Comparison of ENCODE assay signal across 35 cellular contexts in the genomic region with DNA sequence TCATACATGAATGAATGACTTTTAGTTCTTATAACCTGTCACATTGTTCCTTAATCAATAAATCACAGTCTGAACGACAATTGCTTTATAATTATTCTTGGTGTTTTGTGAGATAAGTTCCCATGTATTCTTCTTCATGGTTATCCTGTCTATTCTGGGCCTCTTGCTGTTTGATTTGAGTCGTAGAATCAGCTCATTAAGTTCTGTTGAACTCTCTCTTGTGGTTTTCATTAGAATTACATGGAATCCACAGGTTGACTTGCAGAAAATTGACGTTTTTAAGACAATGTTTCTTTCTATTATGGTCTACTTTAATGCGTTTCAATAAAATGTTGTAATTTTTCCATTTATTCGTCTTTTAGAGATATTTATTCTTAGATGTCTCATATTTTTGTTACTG. TPM values are rescaled to one million over a fixed set of nuclear protein-coding genes. Genes with fewer than 3 reads are reported as not detected.
"Had no signal": no experiment of that assay in that cellular context is flagged by ENCODE, and none has a peak within 500 bp of the region (broad histone marks: within the 10 kb centered on the region; RNA-seq: fewer than 3 reads in every experiment).

No MANE protein-coding gene starts in this region.

- H3K9me3 Mint-ChIP-seq: activated B cell treated with CpG ODN at 0.5 μM for 24 hours; activated CD4-positive, alpha-beta memory T cell treated with anti-CD3 and anti-CD28 coated beads for 36 hours; activated naive CD4-positive, alpha-beta T cell treated with anti-CD3 and anti-CD28 coated beads for 36 hours; activated naive CD4-positive, alpha-beta T cell treated with anti-CD3 and anti-CD28 coated beads, Interleukin-2, amount 50 U/mL, for 72 hours; activated T-cell treated with anti-CD3 and anti-CD28 coated beads, Interleukin-2, amount 50 U/mL, for 4 hours; activated T-helper 1 cell treated with anti-CD3 and anti-CD28 coated beads, Interleukin-12 subunit alpha, Interleukin-12 subunit beta, Interleukin-2, Interleukin-4 antibody, amounts not matched to agents 30 ng/mL and 10 ng/mL and 1 ng/mL, durations not matched to agents 14 hours and 24 hours and 36 hours; T-helper 1 cell treated with Interleukin-12 subunit alpha and Interleukin-12 subunit beta and Interleukin-4 antibody, amounts not matched to agents 30 μg/mL and 1 μg/mL, for 36 hours; T-helper 2 cell treated with Interferon-gamma antibody and Interleukin-4, amounts not matched to agents 5 μg/mL and 100 μg/mL, for 36 hours had no signal

- DNase-seq: activated B cell treated with CpG ODN at 0.5 μM for 24 hours; activated CD4-positive, alpha-beta memory T cell treated with anti-CD3 and anti-CD28 coated beads for 36 hours; activated CD4-positive, alpha-beta T cell treated with anti-CD3 and anti-CD28 coated beads for 4 hours; activated CD4-positive, alpha-beta T cell treated with anti-CD3 and anti-CD28 coated beads, Interleukin-2, amount 50 U/mL, for 1 hour; activated CD4-positive, CD25-positive, alpha-beta regulatory T cell treated with anti-CD3 and anti-CD28 coated beads, Interleukin-2, amount 50 U/mL, for 72 hours; activated CD8-positive, alpha-beta memory T cell treated with anti-CD3 and anti-CD28 coated beads, Interleukin-2, amount 50 U/mL, for 4 hours; activated gamma-delta T cell treated with Interleukin-2 at 50 U/mL for 16 hours; activated naive CD4-positive, alpha-beta T cell treated with anti-CD3 and anti-CD28 coated beads for 36 hours; activated T-cell treated with anti-CD3 and anti-CD28 coated beads for 4 hours; activated T-cell treated with anti-CD3 and anti-CD28 coated beads, Interleukin-2, amount 50 U/mL, for 4 hours; adrenal gland; body of pancreas; caudate nucleus; cerebellar nuclear complex; NCI-H1092; NCI-H1436 treated with DMSO at 0.1 percent for 48 hours; NCI-H1694 treated with DMSO at 0.1 percent for 48 hours; NCI-H2029 treated with DMSO at 0.1 percent for 48 hours; NCI-H226; NCI-H446 treated with DMSO at 0.1 percent for 48 hours; NCI-H524 treated with DMSO at 0.1 percent for 48 hours; NK-92 treated with Interleukin-12 subunit alpha and Interleukin-12 subunit beta, amount 100 ng/mL, for 24 hours; PC-3; Peyer's patch; RPMI8226; SHP77 treated with DMSO at 0.1 percent for 48 hours; SK-N-SH had no signal

- H3K27ac Mint-ChIP-seq: activated B cell treated with CpG ODN at 0.5 μM for 24 hours; activated CD4-positive, alpha-beta memory T cell treated with anti-CD3 and anti-CD28 coated beads for 36 hours; activated naive CD4-positive, alpha-beta T cell treated with anti-CD3 and anti-CD28 coated beads for 36 hours; activated naive CD4-positive, alpha-beta T cell treated with anti-CD3 and anti-CD28 coated beads, Interleukin-2, amount 50 U/mL, for 72 hours; activated T-helper 1 cell treated with anti-CD3 and anti-CD28 coated beads, Interleukin-12 subunit alpha, Interleukin-12 subunit beta, Interleukin-2, Interleukin-4 antibody, amounts not matched to agents 30 ng/mL and 10 ng/mL and 1 ng/mL, durations not matched to agents 14 hours and 24 hours and 36 hours; T-helper 1 cell treated with Interleukin-12 subunit alpha and Interleukin-12 subunit beta and Interleukin-4 antibody, amounts not matched to agents 30 μg/mL and 1 μg/mL, for 36 hours; T-helper 2 cell treated with Interferon-gamma antibody and Interleukin-4, amounts not matched to agents 5 μg/mL and 100 μg/mL, for 36 hours had no signal

- H3K4me3 Mint-ChIP-seq: activated B cell treated with CpG ODN at 0.5 μM for 24 hours; activated CD4-positive, alpha-beta memory T cell treated with anti-CD3 and anti-CD28 coated beads for 36 hours; activated naive CD4-positive, alpha-beta T cell treated with anti-CD3 and anti-CD28 coated beads for 36 hours; activated T-cell treated with anti-CD3 and anti-CD28 coated beads, Interleukin-2, amount 50 U/mL, for 4 hours; activated T-helper 1 cell treated with anti-CD3 and anti-CD28 coated beads, Interleukin-12 subunit alpha, Interleukin-12 subunit beta, Interleukin-2, Interleukin-4 antibody, amounts not matched to agents 30 ng/mL and 10 ng/mL and 1 ng/mL, durations not matched to agents 14 hours and 24 hours and 36 hours; T-helper 1 cell treated with Interleukin-12 subunit alpha and Interleukin-12 subunit beta and Interleukin-4 antibody, amounts not matched to agents 30 μg/mL and 1 μg/mL, for 36 hours; T-helper 2 cell treated with Interferon-gamma antibody and Interleukin-4, amounts not matched to agents 5 μg/mL and 100 μg/mL, for 36 hours had no signal

- H3K27ac ChIP-seq: adrenal gland, body of pancreas, Peyer's patch, SJSA1 had no signal

- H3K36me3 Mint-ChIP-seq: activated CD4-positive, alpha-beta memory T cell treated with anti-CD3 and anti-CD28 coated beads for 36 hours; activated naive CD4-positive, alpha-beta T cell treated with anti-CD3 and anti-CD28 coated beads, Interleukin-2, amount 50 U/mL, for 72 hours had no signal

- ATAC-seq: activated naive CD4-positive, alpha-beta T cell treated with anti-CD3 and anti-CD28 coated beads, Interleukin-2, amount 50 U/mL, for 72 hours; activated T-cell treated with anti-CD3 and anti-CD28 coated beads, Interleukin-2, amount 50 U/mL, for 4 hours; body of pancreas; PC-3 had no signal

RNA-seq across cellular contexts. Expression of a gene that starts 4.0 kb away (rescaled TPM):
- total RNA-seq: activated B cell treated with CpG ODN at 0.5 μM for 24 hours; activated CD4-positive, alpha-beta memory T cell treated with anti-CD3 and anti-CD28 coated beads for 36 hours; activated naive CD4-positive, alpha-beta T cell treated with anti-CD3 and anti-CD28 coated beads for 36 hours; activated naive CD4-positive, alpha-beta T cell treated with anti-CD3 and anti-CD28 coated beads, Interleukin-2, amount 50 U/mL, for 72 hours; activated T-cell treated with anti-CD3 and anti-CD28 coated beads, Interleukin-2, amount 50 U/mL, for 4 hours; activated T-helper 1 cell treated with anti-CD3 and anti-CD28 coated beads, Interleukin-12 subunit alpha, Interleukin-12 subunit beta, Interleukin-2, Interleukin-4 antibody, amounts not matched to agents 30 ng/mL and 10 ng/mL and 1 ng/mL, durations not matched to agents 14 hours and 24 hours and 36 hours; adrenal gland; astrocyte; body of pancreas; bronchial epithelial cell; MCF 10A; PC-3; Peyer's patch; SJSA1 had no signal

RNA-seq across cellular contexts. Expression of a gene that starts 11.5 kb away (rescaled TPM):
- total RNA-seq: activated B cell treated with CpG ODN at 0.5 μM for 24 hours; activated CD4-positive, alpha-beta memory T cell treated with anti-CD3 and anti-CD28 coated beads for 36 hours; activated naive CD4-positive, alpha-beta T cell treated with anti-CD3 and anti-CD28 coated beads for 36 hours; activated naive CD4-positive, alpha-beta T cell treated with anti-CD3 and anti-CD28 coated beads, Interleukin-2, amount 50 U/mL, for 72 hours; activated T-cell treated with anti-CD3 and anti-CD28 coated beads, Interleukin-2, amount 50 U/mL, for 4 hours; activated T-helper 1 cell treated with anti-CD3 and anti-CD28 coated beads, Interleukin-12 subunit alpha, Interleukin-12 subunit beta, Interleukin-2, Interleukin-4 antibody, amounts not matched to agents 30 ng/mL and 10 ng/mL and 1 ng/mL, durations not matched to agents 14 hours and 24 hours and 36 hours; adrenal gland; astrocyte; body of pancreas; bronchial epithelial cell; PC-3; Peyer's patch; SJSA1 had no signal

RNA-seq across cellular contexts. Expression of a gene that starts 16.8 kb away (rescaled TPM):
- total RNA-seq: activated B cell treated with CpG ODN at 0.5 μM for 24 hours; activated CD4-positive, alpha-beta memory T cell treated with anti-CD3 and anti-CD28 coated beads for 36 hours; activated naive CD4-positive, alpha-beta T cell treated with anti-CD3 and anti-CD28 coated beads for 36 hours; activated naive CD4-positive, alpha-beta T cell treated with anti-CD3 and anti-CD28 coated beads, Interleukin-2, amount 50 U/mL, for 72 hours; activated T-cell treated with anti-CD3 and anti-CD28 coated beads, Interleukin-2, amount 50 U/mL, for 4 hours; activated T-helper 1 cell treated with anti-CD3 and anti-CD28 coated beads, Interleukin-12 subunit alpha, Interleukin-12 subunit beta, Interleukin-2, Interleukin-4 antibody, amounts not matched to agents 30 ng/mL and 10 ng/mL and 1 ng/mL, durations not matched to agents 14 hours and 24 hours and 36 hours; adrenal gland; astrocyte; body of pancreas; bronchial epithelial cell; PC-3; Peyer's patch; SJSA1 had no signal

RNA-seq across cellular contexts. Expression of a gene that starts 19.4 kb away (rescaled TPM):
- total RNA-seq: activated B cell treated with CpG ODN at 0.5 μM for 24 hours; activated CD4-positive, alpha-beta memory T cell treated with anti-CD3 and anti-CD28 coated beads for 36 hours; activated naive CD4-positive, alpha-beta T cell treated with anti-CD3 and anti-CD28 coated beads for 36 hours; activated naive CD4-positive, alpha-beta T cell treated with anti-CD3 and anti-CD28 coated beads, Interleukin-2, amount 50 U/mL, for 72 hours; activated T-cell treated with anti-CD3 and anti-CD28 coated beads, Interleukin-2, amount 50 U/mL, for 4 hours; activated T-helper 1 cell treated with anti-CD3 and anti-CD28 coated beads, Interleukin-12 subunit alpha, Interleukin-12 subunit beta, Interleukin-2, Interleukin-4 antibody, amounts not matched to agents 30 ng/mL and 10 ng/mL and 1 ng/mL, durations not matched to agents 14 hours and 24 hours and 36 hours; adrenal gland; astrocyte; body of pancreas; bronchial epithelial cell; MCF 10A; PC-3; Peyer's patch; SJSA1 had no signal

RNA-seq across cellular contexts. Expression of a gene that starts 26.8 kb away (rescaled TPM):
- total RNA-seq: activated B cell treated with CpG ODN at 0.5 μM for 24 hours; activated CD4-positive, alpha-beta memory T cell treated with anti-CD3 and anti-CD28 coated beads for 36 hours; activated naive CD4-positive, alpha-beta T cell treated with anti-CD3 and anti-CD28 coated beads for 36 hours; activated naive CD4-positive, alpha-beta T cell treated with anti-CD3 and anti-CD28 coated beads, Interleukin-2, amount 50 U/mL, for 72 hours; activated T-cell treated with anti-CD3 and anti-CD28 coated beads, Interleukin-2, amount 50 U/mL, for 4 hours; activated T-helper 1 cell treated with anti-CD3 and anti-CD28 coated beads, Interleukin-12 subunit alpha, Interleukin-12 subunit beta, Interleukin-2, Interleukin-4 antibody, amounts not matched to agents 30 ng/mL and 10 ng/mL and 1 ng/mL, durations not matched to agents 14 hours and 24 hours and 36 hours; adrenal gland; astrocyte; body of pancreas; bronchial epithelial cell; MCF 10A; PC-3; Peyer's patch; SJSA1 had no signal
